In genomic region chr18:5422626-5423025, GRCh38 we compare ENCODE assay signal across 7 cellular contexts.
"Had no signal": no experiment of that assay in that cellular context is flagged by ENCODE, and none has a peak within 500 bp of the region (broad histone marks: within the 10 kb centered on the region; RNA-seq: fewer than 3 reads in every experiment).

No MANE protein-coding gene starts in this region.

- DNase-seq: H9, HCEC 1CT, IMR-90, KG1 had no signal

- ATAC-seq: GM23338, HepG2, K562 had no signal
